ENCODE assay signal across 1 cellular context in the genomic region with DNA sequence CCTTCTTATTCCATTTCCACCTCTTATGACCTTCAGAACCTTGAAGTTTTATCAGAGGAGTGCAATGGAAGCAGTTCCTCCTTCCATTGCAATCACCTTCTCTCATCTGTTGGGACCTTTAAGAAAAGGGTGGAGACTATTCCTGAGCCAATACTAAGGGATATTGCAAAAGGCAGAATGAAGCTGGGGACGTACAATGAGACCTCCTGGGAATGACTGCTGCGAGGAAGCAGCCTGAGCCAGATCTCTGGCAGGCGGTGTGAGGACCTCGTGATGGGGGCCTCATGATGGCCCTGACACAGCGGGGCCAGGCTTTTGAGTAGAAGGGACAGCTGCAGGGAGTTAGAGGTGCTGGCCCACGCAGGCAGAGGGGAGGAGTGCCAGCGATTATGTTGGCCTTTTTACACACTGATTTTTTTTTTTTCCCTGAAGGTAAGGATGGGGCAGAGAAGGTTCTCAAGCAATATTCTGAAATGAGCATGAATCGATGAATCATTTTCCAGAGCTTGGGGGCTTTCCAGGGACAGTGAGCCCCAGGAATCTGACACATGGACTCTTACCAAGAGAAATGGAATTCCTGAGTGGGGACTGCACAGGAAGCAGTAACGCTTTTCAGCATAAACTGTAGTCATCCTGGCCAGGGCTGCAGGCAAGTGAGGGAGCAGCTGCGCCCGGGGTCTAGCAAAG.
TF ChIP-seq lines count a peak whose summit lies in the region.

No MANE protein-coding gene starts in this region.

TF ChIP-seq in A549, 52 proteins besides CTCF, POLR2A, EP300 and RAD21 (continued from another document):
- TF ChIP-seq JUNB (IDR thresholded peaks at IDR 0.05): peak; percentile 30; the same call in 1 of the 2 replicates
- TF ChIP-seq HOXA7 (CRISPR knock-in tag; IDR thresholded peaks at IDR 0.05): no peak
- TF ChIP-seq RFX5 (IDR thresholded peaks at IDR 0.05): no peak
- TF ChIP-seq TFCP2L1 (CRISPR knock-in tag; IDR thresholded peaks at IDR 0.05): no peak
- TF ChIP-seq POLR2AphosphoS2 (conservative IDR thresholded peaks at IDR 0.05; ENCODE audit: low read length): no peak
- no peak for TF ChIP-seq MAFK (IDR thresholded peaks at IDR 0.05; ENCODE audit: partially characterized antibody)
- TF ChIP-seq NPAS2 (CRISPR knock-in tag; IDR thresholded peaks at IDR 0.05; ENCODE audit: borderline replicate concordance): no peak
